In genomic region chr3:67646586-67647234, GRCh38 we compare ENCODE assay signal across 17 cellular contexts. TPM values are rescaled to one million over a fixed set of nuclear protein-coding genes. Genes with fewer than 3 reads are reported as not detected.
A peak's percentile ranks its signal among the peaks of the same experiment; 100 is the strongest.
DNase-seq lines count a peak whose midpoint lies in the region; ATAC-seq and TF ChIP-seq lines count a peak whose summit lies in the region.
"Had no signal": no experiment of that assay in that cellular context is flagged by ENCODE, and none has a peak within 500 bp of the region (broad histone marks: within the 10 kb centered on the region; RNA-seq: fewer than 3 reads in every experiment).

No MANE protein-coding gene starts in this region.

- H3K79me1 ChIP-seq in IMR-90 (ENCODE audit: low read depth in 1 of 2, low read length in 2 of 2) (peaks cover 27 to 65% of the 10 kb centered on the region in 2 experiments), mesenchymal stem cell (replicated peaks; ENCODE audit: low read length, poor library complexity, severe bottlenecking) (peaks cover 13% of the 10 kb centered on the region)

- H3K27me3 ChIP-seq in IMR-90 (ENCODE audit: control insufficient read depth, insufficient read depth, low read length) (no peaks in the 10 kb centered on the region), mesenchymal stem cell (ENCODE audit: control insufficient read depth in 1 of 2, insufficient read depth in 1 of 2, low read length in 2 of 2) (no peaks in the 10 kb centered on the region)
- H3K27me3 ChIP-seq: BLaER1, cardiac muscle cell, esophagus squamous epithelium had no signal

- H4K91ac ChIP-seq in IMR-90 (ENCODE audit: insufficient read depth, low read depth, low read length) (peak overlapping the region; percentile 89), mesenchymal stem cell (ENCODE audit: low read length) (no peak overlapping the region)

- H2BK15ac ChIP-seq in IMR-90 (ENCODE audit: low read depth, low read length): peak overlapping the region; percentile 89; the same call in 2 of the 3 replicates
- peak overlapping the region; percentile 74 for H2BK15ac ChIP-seq in mesenchymal stem cell (ENCODE audit: low read depth, poor library complexity, severe bottlenecking)

- H2AFZ ChIP-seq in IMR-90 (replicated peaks; ENCODE audit: low read length, poor library complexity) (no peak overlapping the region), mesenchymal stem cell (ENCODE audit: low read depth, low read length) (no peak overlapping the region)

- DNase-seq in Caki2 (ENCODE audit: low read depth) (peak; percentile 55), IMR-90 (peak; percentile 10), chondrocyte (ENCODE audit: low spot score) (no peak), mesenchymal stem cell (peak; percentile 29), hepatic stellate cell (ENCODE audit: low spot score) (no peak), UCSD-AML1 (lab: John Stamatoyannopoulos, UW; ENCODE audit: unreplicated experiment) (no peak)
- no peak for DNase-seq in activated CD8-positive, alpha-beta memory T cell treated with anti-CD3 and anti-CD28 coated beads, Interleukin-2, amount 10 ng/mL, durations not matched to agents 7 days and 5 days
- DNase-seq: activated naive CD4-positive, alpha-beta T cell; esophagus squamous epithelium; immature natural killer cell; NCI-H2107; SIG-M5; stimulated activated CD4-positive, alpha-beta T cell treated with anti-CD3 and anti-CD28 coated beads, Interleukin-2, amount 100 ng/mL, for 48 hours had no signal

- in situ Hi-C loops in Caki2 (cut with HindIII; ENCODE audit: low pct_unique_long_range_greater_than_20kb, low sequenced_read_pairs) (no loop called here), IMR-90 (cut with MboI; ENCODE audit: low sequenced_read_pairs) (no loop called here)

- WGBS in IMR-90 (ENCODE audit: extremely low coverage in 2 of 2, insufficient read length in 1 of 2), 2 experiments: 100% methylated on average over 1 of the region's 8 CpGs; no CpG with 5 or more reads in 1 of the 2 experiments
- 89% methylated on average over 8 of the region's 8 CpGs for WGBS in mesenchymal stem cell

- peak overlapping the region; percentile 84 for H2AK5ac ChIP-seq in IMR-90 (ENCODE audit: low read depth, low read length)
- peak overlapping the region; percentile 40 for H2AK5ac ChIP-seq in mesenchymal stem cell (ENCODE audit: low read length, severe bottlenecking)

- H3K4ac ChIP-seq in IMR-90 (ENCODE audit: low read depth, low read length) (peak overlapping the region; percentile 88), mesenchymal stem cell (ENCODE audit: low read depth in 1 of 2, low read length in 2 of 2) (peak overlapping the region in 1 of 2 experiments; percentile 8)

- H3K4me3 ChIP-seq in IMR-90 (ENCODE audit: insufficient read depth, low read depth, low read length) (no peak overlapping the region), mesenchymal stem cell (ENCODE audit: insufficient read depth in 1 of 2, low read depth in 1 of 2, low read length in 2 of 2) (no peak overlapping the region)
- H3K4me3 ChIP-seq: BLaER1, cardiac muscle cell, esophagus squamous epithelium had no signal

- H2BK5ac ChIP-seq in IMR-90 (ENCODE audit: low read depth, low read length, poor library complexity, severe bottlenecking): peak overlapping the region; percentile 95
- no peak overlapping the region for H2BK5ac ChIP-seq in mesenchymal stem cell (ENCODE audit: low read depth, low read length, poor library complexity, severe bottlenecking)

- POLR2A ChIA-PET in IMR-90 (lab: Charles Lee; ENCODE audit: unreplicated experiment): interaction anchor here (0.5 kb wide), 1 partner anchor 236 kb away, joined by 4 read pairs; no protein-coding TSS in a partner anchor

- H3K18ac ChIP-seq in IMR-90 (ENCODE audit: low read depth, low read length) (peak overlapping the region; percentile 88), mesenchymal stem cell (ENCODE audit: low read depth in 1 of 2, low read length in 2 of 2) (peak overlapping the region; percentile 25 to 93)

- peak overlapping the region; percentile 93 for H3K27ac Mint-ChIP-seq in chondrocyte (ENCODE audit: unreplicated experiment)
- H3K27ac Mint-ChIP-seq in activated CD8-positive, alpha-beta memory T cell treated with anti-CD3 and anti-CD28 coated beads, Interleukin-2, amount 10 ng/mL, durations not matched to agents 7 days and 5 days: no peak overlapping the region
- H3K27ac Mint-ChIP-seq: stimulated activated effector memory CD8-positive, alpha-beta T cell treated with anti-CD3 and anti-CD28 coated beads, Interleukin-12 subunit alpha, Interleukin-12 subunit beta, amount 100 ng/mL, for 72 hours had no signal

- no peaks in the 10 kb centered on the region for H3K9me3 Mint-ChIP-seq in chondrocyte (ENCODE audit: low read depth)
- no peaks in the 10 kb centered on the region for H3K9me3 Mint-ChIP-seq in activated CD8-positive, alpha-beta memory T cell treated with anti-CD3 and anti-CD28 coated beads, Interleukin-2, amount 10 ng/mL, durations not matched to agents 7 days and 5 days (ENCODE audit: low read depth)
- H3K9me3 Mint-ChIP-seq: immature natural killer cell; stimulated activated effector memory CD8-positive, alpha-beta T cell treated with anti-CD3 and anti-CD28 coated beads, Interleukin-12 subunit alpha, Interleukin-12 subunit beta, amount 100 ng/mL, for 72 hours had no signal

- no peak for TF ChIP-seq RAD21 in IMR-90 (IDR thresholded peaks at IDR 0.05; ENCODE audit: low read length)

- H3K4me1 ChIP-seq in IMR-90 (ENCODE audit: control insufficient read depth, insufficient read depth, low read length): peaks cover 15% of the 10 kb centered on the region
- peaks cover 5% of the 10 kb centered on the region for H3K4me1 ChIP-seq in mesenchymal stem cell (ENCODE audit: control insufficient read depth, insufficient read depth, low read depth, low read length)

- no peak overlapping the region for H3K56ac ChIP-seq in IMR-90 (ENCODE audit: extremely low read depth, insufficient read depth, low read length)

- no peak overlapping the region for H3K4me3 Mint-ChIP-seq in chondrocyte (ENCODE audit: unreplicated experiment)
- H3K4me3 Mint-ChIP-seq in activated CD8-positive, alpha-beta memory T cell treated with anti-CD3 and anti-CD28 coated beads, Interleukin-2, amount 10 ng/mL, durations not matched to agents 7 days and 5 days: no peak overlapping the region
- H3K4me3 Mint-ChIP-seq: immature natural killer cell; stimulated activated effector memory CD8-positive, alpha-beta T cell treated with anti-CD3 and anti-CD28 coated beads, Interleukin-12 subunit alpha, Interleukin-12 subunit beta, amount 100 ng/mL, for 72 hours had no signal

- H3K9me1 ChIP-seq in IMR-90 (ENCODE audit: insufficient read depth, low read length): peaks cover 16% of the 10 kb centered on the region

- peak overlapping the region; percentile 81 for H4K5ac ChIP-seq in IMR-90 (ENCODE audit: low read depth, low read length)

- no TSS peak for BruUV-seq in IMR-90 (replicated peaks; lab: Mats Ljungman, UMichigan)

- peak overlapping the region; percentile 87 for H2BK120ac ChIP-seq in IMR-90 (ENCODE audit: low read depth, low read length)
- H2BK120ac ChIP-seq in mesenchymal stem cell (ENCODE audit: low read depth, low read length): no peak overlapping the region

- H3K4me2 ChIP-seq in IMR-90 (ENCODE audit: low read depth, low read length) (no peak overlapping the region), mesenchymal stem cell (ENCODE audit: low read length, poor library complexity, severe bottlenecking) (no peak overlapping the region)
- H3K4me2 ChIP-seq: BLaER1 had no signal

- H3K36me3 Mint-ChIP-seq in chondrocyte (ENCODE audit: low read depth): no peaks in the 10 kb centered on the region
- H3K36me3 Mint-ChIP-seq in activated CD8-positive, alpha-beta memory T cell treated with anti-CD3 and anti-CD28 coated beads, Interleukin-2, amount 10 ng/mL, durations not matched to agents 7 days and 5 days: peaks cover 80% of the 10 kb centered on the region
- H3K36me3 Mint-ChIP-seq: stimulated activated effector memory CD8-positive, alpha-beta T cell treated with anti-CD3 and anti-CD28 coated beads, Interleukin-12 subunit alpha, Interleukin-12 subunit beta, amount 100 ng/mL, for 72 hours had no signal

- peak overlapping the region; percentile 29 to 63 for H4K8ac ChIP-seq in IMR-90 (ENCODE audit: low read depth in 2 of 2, low read length in 2 of 2)
- H4K8ac ChIP-seq in mesenchymal stem cell (ENCODE audit: low read length): peak overlapping the region; percentile 21

- intact Hi-C loops in IMR-90 (cut with micrococcal nuclease): loop anchor here (5.0 kb wide), 1 partner anchor 184 kb away; no protein-coding TSS in a partner anchor

- H3K27me3 Mint-ChIP-seq in chondrocyte (ENCODE audit: low read depth): no peaks in the 10 kb centered on the region
- no peaks in the 10 kb centered on the region for H3K27me3 Mint-ChIP-seq in activated CD8-positive, alpha-beta memory T cell treated with anti-CD3 and anti-CD28 coated beads, Interleukin-2, amount 10 ng/mL, durations not matched to agents 7 days and 5 days

- H3K36me3 ChIP-seq in IMR-90 (ENCODE audit: control insufficient read depth, insufficient read depth, low read length): no peaks in the 10 kb centered on the region
- H3K36me3 ChIP-seq in mesenchymal stem cell (ENCODE audit: control insufficient read depth in 1 of 2, insufficient read depth in 2 of 2, low read depth in 1 of 2, low read length in 2 of 2): peaks cover 4 to 12% of the 10 kb centered on the region in 2 experiments
- H3K36me3 ChIP-seq: cardiac muscle cell had no signal

- ATAC-seq in IMR-90 (ENCODE audit: low read depth) (no peak), GM18861 (IDR thresholded peaks at IDR 0.05; ENCODE audit: unreplicated experiment) (no peak)
- ATAC-seq in activated CD8-positive, alpha-beta memory T cell treated with anti-CD3 and anti-CD28 coated beads, Interleukin-2, amount 10 ng/mL, durations not matched to agents 7 days and 5 days: no peak

- H2BK20ac ChIP-seq in IMR-90 (ENCODE audit: low read depth, low read length): peak overlapping the region; percentile 85

- dilution Hi-C loops in IMR-90 (cut with HindIII; ENCODE audit: low sequenced_read_pairs, unreplicated experiment): no loop called here

- no peak overlapping the region for H2BK12ac ChIP-seq in mesenchymal stem cell (ENCODE audit: low read length in 2 of 2)

- H3K9ac ChIP-seq in IMR-90 (ENCODE audit: low read depth, low read length): 0 out of 2 replicates have a peak overlapping the region, but pooled peaks have one; percentile 30
- H3K9ac ChIP-seq in mesenchymal stem cell (ENCODE audit: low read length): peak overlapping the region; percentile 62
- H3K9ac ChIP-seq: BLaER1 had no signal

- CTCF ChIA-PET in IMR-90 (lab: Yijun Ruan, JAX): interaction anchor here (0.6 to 1.1 kb wide), 3 partner anchors 8 to 42 kb away, joined by 3 read pairs; no protein-coding TSS in a partner anchor
- CTCF ChIA-PET in activated CD8-positive, alpha-beta memory T cell treated with anti-CD3 and anti-CD28 coated beads, Interleukin-2, amount 10 ng/mL, durations not matched to agents 7 days and 5 days (lab: Charles Lee): no interaction called here

- no peak for TF ChIP-seq CTCF in IMR-90 (conservative IDR thresholded peaks at IDR 0.05; ENCODE audit: low read depth, low read length)
- no peak for TF ChIP-seq CTCF in chondrocyte (IDR thresholded peaks at IDR 0.05)

- H3K14ac ChIP-seq in IMR-90 (replicated peaks; ENCODE audit: low read depth, low read length): peak overlapping the region; percentile 90
- H3K14ac ChIP-seq in mesenchymal stem cell (ENCODE audit: low read length in 2 of 2): no peak overlapping the region

- TF ChIP-seq POLR2A in IMR-90 (IDR thresholded peaks at IDR 0.05; ENCODE audit: low read depth, low read length): no peak

- H3K9me3 ChIP-seq in IMR-90 (ENCODE audit: control insufficient read depth, insufficient read depth, low read length) (no peaks in the 10 kb centered on the region), mesenchymal stem cell (ENCODE audit: control insufficient read depth, low read length) (no peaks in the 10 kb centered on the region)
- H3K9me3 ChIP-seq: BLaER1, esophagus squamous epithelium had no signal

- peak overlapping the region; percentile 19 for H2AK9ac ChIP-seq in IMR-90 (replicated peaks; ENCODE audit: low read depth, low read length, poor library complexity)

- peak overlapping the region; percentile 39 for H3K23ac ChIP-seq in IMR-90 (ENCODE audit: low read depth, low read length)
- H3K23ac ChIP-seq in mesenchymal stem cell (ENCODE audit: low read length in 2 of 2): no peak overlapping the region

- H3K27ac ChIP-seq in IMR-90 (ENCODE audit: insufficient read depth, low read length) (peak overlapping the region; percentile 91), mesenchymal stem cell (ENCODE audit: low read length, poor library complexity, severe bottlenecking) (peak overlapping the region; percentile 84)
- H3K27ac ChIP-seq: BLaER1, cardiac muscle cell had no signal

- peaks cover 11% of the 10 kb centered on the region; the same call in 1 of the 2 replicates for H4K20me1 ChIP-seq in IMR-90 (ENCODE audit: insufficient read depth, low read length)
- H4K20me1 ChIP-seq: BLaER1 had no signal

- peaks cover 21% of the 10 kb centered on the region for H3K4me1 Mint-ChIP-seq in chondrocyte (ENCODE audit: low read depth)
- peaks cover 24% of the 10 kb centered on the region for H3K4me1 Mint-ChIP-seq in activated CD8-positive, alpha-beta memory T cell treated with anti-CD3 and anti-CD28 coated beads, Interleukin-2, amount 10 ng/mL, durations not matched to agents 7 days and 5 days

RNA-seq across cellular contexts. Expression of gene SUCLG2, which starts 7.7 kb away (rescaled TPM):
- total RNA-seq in Caki2 (2014; rRNA removed; shearing (Covaris generic); ENCODE audit: low replicate concordance): 36.7 and 45.5 TPM in 2 replicates
- total RNA-seq in IMR-90 (2012; rRNA removed): 34.6 and 45.5 TPM in 2 replicates
- polyA plus RNA-seq in IMR-90 (2012; rRNA removed): 21.4 and 26.8 TPM in 2 replicates
- polyA plus RNA-seq in IMR-90 (2012; cell fraction: cytosol; rRNA removed): 5.3 TPM in 2 replicates
- 1.3 and 8.4 TPM in 2 replicates for polyA plus RNA-seq in IMR-90 (2012; cell fraction: nucleus; rRNA removed; ENCODE audit: low replicate concordance)
- 22.0 to 28.0 TPM (median 24.3 TPM) in 3 replicates for total RNA-seq in chondrocyte
- 46.2 TPM for polyA plus RNA-seq in mesenchymal stem cell (2013, experiment 1 of 2)
- polyA plus RNA-seq in mesenchymal stem cell (2013, experiment 2 of 2): 47.3 TPM
- total RNA-seq in activated CD8-positive, alpha-beta memory T cell treated with anti-CD3 and anti-CD28 coated beads, Interleukin-2, amount 10 ng/mL, durations not matched to agents 7 days and 5 days: 10 to 100 TPM; 45.6 to 61.4 TPM

Comparison
In these comparisons a context has a peak if more than half of its experiments do, and no peak if none do; other contexts are left out.
1. DNase-seq: peak in Caki2 (single experiment), IMR-90 (single experiment) and mesenchymal stem cell (single experiment); none in chondrocyte (single experiment), hepatic stellate cell (single experiment), activated CD8-positive, alpha-beta memory T cell treated with anti-CD3 and anti-CD28 coated beads, Interleukin-2, amount 10 ng/mL, durations not matched to agents 7 days and 5 days (single experiment) and UCSD-AML1 (single experiment).